ENCODE assay signal across 29 cellular contexts in the genomic region with DNA sequence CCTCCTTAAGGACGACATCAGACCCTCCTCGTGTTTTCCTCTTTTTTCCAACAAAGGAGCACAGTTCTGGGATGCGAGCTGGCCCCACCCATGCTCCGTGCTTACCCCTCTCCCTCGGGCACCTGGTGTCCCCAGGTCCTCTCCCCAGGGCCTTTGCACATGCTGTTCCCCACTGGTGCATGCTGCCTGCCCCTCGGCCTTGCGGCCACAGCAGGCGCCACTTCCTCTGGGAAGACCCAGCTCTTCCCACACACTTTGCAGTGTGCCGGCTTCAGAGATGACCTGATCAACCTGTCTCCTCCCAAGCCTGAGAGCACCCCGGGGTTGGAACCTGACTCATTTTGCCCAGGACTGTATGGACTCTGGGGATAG. TPM values are rescaled to one million over a fixed set of nuclear protein-coding genes. Genes with fewer than 3 reads are reported as not detected.
"Had no signal": no experiment of that assay in that cellular context is flagged by ENCODE, and none has a peak within 500 bp of the region (broad histone marks: within the 10 kb centered on the region; RNA-seq: fewer than 3 reads in every experiment).

No MANE protein-coding gene starts in this region.

- H3K4me3 Mint-ChIP-seq: activated CD8-positive, alpha-beta T cell treated with anti-CD3 and anti-CD28 coated beads, Interleukin-2, amount 10 ng/mL, durations not matched to agents 7 days and 5 days; brain; central memory CD8-positive, alpha-beta T cell; T-helper 17 cell; WTC11 had no signal

- H3K9me3 ChIP-seq: ascending aorta had no signal

- H3K27me3 ChIP-seq: ascending aorta had no signal

- H3K36me3 Mint-ChIP-seq: activated naive CD4-positive, alpha-beta T cell treated with anti-CD3 and anti-CD28 coated beads, Interleukin-2, amount 50 U/mL, for 72 hours; brain; WTC11 had no signal

- H3K36me3 ChIP-seq: ascending aorta had no signal

- H3K27ac ChIP-seq: ascending aorta, RWPE1 had no signal

- H3K4me1 Mint-ChIP-seq: central memory CD8-positive, alpha-beta T cell had no signal

- H3K4me1 ChIP-seq: ascending aorta had no signal

- H3K27ac Mint-ChIP-seq: activated CD8-positive, alpha-beta T cell treated with anti-CD3 and anti-CD28 coated beads, Interleukin-2, amount 10 ng/mL, durations not matched to agents 7 days and 5 days; activated naive CD8-positive, alpha-beta T cell treated with anti-CD3 and anti-CD28 coated beads, Interleukin-2, amount 50 U/mL, for 24 hours; brain; T-helper 17 cell; WTC11 had no signal

- H3K9me3 Mint-ChIP-seq: activated naive CD4-positive, alpha-beta T cell treated with anti-CD3 and anti-CD28 coated beads, Interleukin-2, amount 50 U/mL, for 72 hours; activated naive CD8-positive, alpha-beta T cell treated with anti-CD3 and anti-CD28 coated beads, Interleukin-2, amount 50 U/mL, for 24 hours; central memory CD8-positive, alpha-beta T cell had no signal

- DNase-seq: activated CD4-positive, alpha-beta T cell treated with anti-CD3 and anti-CD28 coated beads for 48 hours; activated CD4-positive, alpha-beta T cell treated with anti-CD3 and anti-CD28 coated beads, Interleukin-2, amount 50 U/mL, for 4 hours; activated CD4-positive, CD25-positive, alpha-beta regulatory T cell treated with anti-CD3 and anti-CD28 coated beads, Interleukin-2, amount 50 U/mL, for 72 hours; activated CD8-positive, alpha-beta memory T cell treated with anti-CD3 and anti-CD28 coated beads, Interleukin-2, amount 50 U/mL, for 48 hours; activated effector memory CD4-positive, alpha-beta T cell treated with Interleukin-2 at 50 U/mL for 16 hours; activated naive CD4-positive, alpha-beta T cell treated with Interleukin-2 at 50 U/mL for 16 hours; activated T-cell treated with anti-CD3 and anti-CD28 coated beads, Interleukin-2, amount 50 U/mL, for 1 hour; amniotic stem cell; KG1; NCI-H1092; NCI-H1417 treated with DMSO at 0.1 percent for 48 hours; NCI-H1694; NCI-H2029; NCI-H345; NCI-H510A treated with DMSO at 0.1 percent for 48 hours; NCI-H69; NK-92 treated with Interleukin-12 subunit alpha and Interleukin-12 subunit beta, amount 100 ng/mL, for 24 hours; SHP77; T-helper 17 cell; T-helper 9 cell had no signal

- H3K4me3 ChIP-seq: ascending aorta had no signal

- ATAC-seq: Panc1, T-helper 17 cell, WTC11 had no signal

RNA-seq across cellular contexts. Expression of a gene that starts 39.8 kb away (rescaled TPM):
- total RNA-seq: ascending aorta had no signal
